In genomic region chr3:37739579-37740290, GRCh38 we compare ENCODE assay signal across 30 cellular contexts.
DNase-seq lines count a peak whose midpoint lies in the region; FAIRE-seq and TF ChIP-seq lines count a peak whose summit lies in the region.
"Had no signal": no experiment of that assay in that cellular context is flagged by ENCODE, and none has a peak within 500 bp of the region (broad histone marks: within the 10 kb centered on the region; RNA-seq: fewer than 3 reads in every experiment).

No MANE protein-coding gene starts in this region.

- no peak for TF ChIP-seq CTCF in HEK293 (tag by site-specific recombination; IDR thresholded peaks at IDR 0.05)
- no peak for TF ChIP-seq CTCF in ascending aorta (IDR thresholded peaks at IDR 0.05)
- no peak for TF ChIP-seq CTCF in left ventricle myocardium inferior (IDR thresholded peaks at IDR 0.05; ENCODE audit: borderline replicate concordance)
- no peak for TF ChIP-seq CTCF in neural crest cell (conservative IDR thresholded peaks at IDR 0.05)
- TF ChIP-seq CTCF in colonic mucosa (IDR thresholded peaks at IDR 0.05): no peak

- H3K4me3 ChIP-seq in HEK293 (ENCODE audit: low read depth, low read length) (no peak overlapping the region), ascending aorta (no peak overlapping the region), left ventricle myocardium inferior (no peak overlapping the region), colonic mucosa (no peak overlapping the region)
- H3K4me3 ChIP-seq: BLaER1 treated with 17β-estradiol and CSF1 and Interleukin-3, amounts not matched to agents 10 nM and 100 nM; HAP-1; sigmoid colon; SK-N-MC had no signal

- peaks cover 3% of the 10 kb centered on the region for H3K36me3 Mint-ChIP-seq in neural crest cell (ENCODE audit: low read depth)
- H3K36me3 Mint-ChIP-seq: activated naive CD8-positive, alpha-beta T cell treated with anti-CD3 and anti-CD28 coated beads, Interleukin-2, amount 10 ng/mL, durations not matched to agents 7 days and 5 days; naive thymus-derived CD8-positive, alpha-beta T cell; stimulated activated naive B cell treated with anti-CD40 and anti-IgM and Interleukin-4, amounts not matched to agents 10 μg/mL and 1 μg/mL and 100 μg/mL, for 72 hours had no signal

- CTCF ChIA-PET in HEK293 (lab: Yijun Ruan, JAX): interaction anchor here (0.5 kb wide), 1 partner anchor 149 kb away, joined by 3 read pairs; no protein-coding TSS in a partner anchor

- DNase-seq in ascending aorta (ENCODE audit: low spot score in 2 of 2): no peak
- DNase-seq in left ventricle myocardium inferior: peak; percentile 41
- no peak for DNase-seq in neural crest cell (ENCODE audit: low read depth, low spot score)
- DNase-seq in stimulated activated CD4-positive, alpha-beta T cell treated with anti-CD3 and anti-CD28 coated beads, Interleukin-1b, Interleukin-23, amount 100 ng/mL, for 48 hours: no peak
- DNase-seq in frontal cortex (ENCODE audit: low spot score in 2 of 2): no peak
- no peak for DNase-seq in colonic mucosa
- DNase-seq: activated CD8-positive, alpha-beta T cell treated with anti-CD3 and anti-CD28 coated beads for 36 hours; activated effector memory CD4-positive, alpha-beta T cell treated with anti-CD3 and anti-CD28 coated beads, Interleukin-2, amount 50 U/mL, for 16 hours; activated naive CD8-positive, alpha-beta T cell treated with anti-CD3 and anti-CD28 coated beads, Interleukin-2, amount 10 ng/mL, durations not matched to agents 7 days and 5 days; activated T-cell treated with anti-CD3 and anti-CD28 coated beads for 4 hours; DMS79 treated with DMSO at 0.1 percent for 48 hours; effector CD4-positive, alpha-beta T cell; foreskin fibroblast; midbrain; MM.1S; naive thymus-derived CD8-positive, alpha-beta T cell; NCI-H2029; NCI-H226; NCI-H748 treated with DMSO at 0.1 percent for 48 hours; posterior cingulate gyrus; sigmoid colon; stimulated activated CD4-positive, alpha-beta T cell treated with anti-CD3 and anti-CD28 coated beads, Interleukin-4, amount 100 ng/mL, for 4 hours; stimulated activated naive B cell treated with anti-CD40 and anti-IgM and Interleukin-4, amounts not matched to agents 10 μg/mL and 1 μg/mL and 100 μg/mL, for 72 hours; T-helper 17 cell had no signal

- no peaks in the 10 kb centered on the region for H3K27me3 ChIP-seq in ascending aorta
- no peaks in the 10 kb centered on the region for H3K27me3 ChIP-seq in left ventricle myocardium inferior (ENCODE audit: low read depth)
- no peaks in the 10 kb centered on the region for H3K27me3 ChIP-seq in colonic mucosa
- H3K27me3 ChIP-seq: BLaER1 treated with 17β-estradiol and CSF1 and Interleukin-3, amounts not matched to agents 10 nM and 100 nM; sigmoid colon had no signal

- H3K27ac ChIP-seq in HEK293 (ENCODE audit: extremely low read depth, low read depth, low read length): no peak overlapping the region
- H3K27ac ChIP-seq in ascending aorta: peak overlapping the region; percentile 41 to 53
- peak overlapping the region; percentile 71 for H3K27ac ChIP-seq in left ventricle myocardium inferior (replicated peaks)
- H3K27ac ChIP-seq in colonic mucosa: no peak overlapping the region
- H3K27ac ChIP-seq: BLaER1 treated with 17β-estradiol and CSF1 and Interleukin-3, amounts not matched to agents 10 nM and 100 nM; KMS-11; sigmoid colon; SK-N-MC had no signal

- no peak overlapping the region for H3K4me3 Mint-ChIP-seq in neural crest cell
- H3K4me3 Mint-ChIP-seq: activated CD8-positive, alpha-beta T cell treated with anti-CD3 and anti-CD28 coated beads for 36 hours; activated naive CD8-positive, alpha-beta T cell treated with anti-CD3 and anti-CD28 coated beads, Interleukin-2, amount 10 ng/mL, durations not matched to agents 7 days and 5 days; naive thymus-derived CD8-positive, alpha-beta T cell; stimulated activated naive B cell treated with anti-CD40 and anti-IgM and Interleukin-4, amounts not matched to agents 10 μg/mL and 1 μg/mL and 100 μg/mL, for 72 hours; T-helper 17 cell had no signal

- no peak overlapping the region for H3K9ac ChIP-seq in colonic mucosa (ENCODE audit: low read depth in 2 of 2, low read length in 2 of 2)
- H3K9ac ChIP-seq: BLaER1 treated with 17β-estradiol and CSF1 and Interleukin-3, amounts not matched to agents 10 nM and 100 nM; KMS-11 had no signal

- peaks cover 2% of the 10 kb centered on the region for H3K9me3 Mint-ChIP-seq in neural crest cell
- H3K9me3 Mint-ChIP-seq: activated CD8-positive, alpha-beta T cell treated with anti-CD3 and anti-CD28 coated beads for 36 hours; activated naive CD8-positive, alpha-beta T cell treated with anti-CD3 and anti-CD28 coated beads, Interleukin-2, amount 10 ng/mL, durations not matched to agents 7 days and 5 days; stimulated activated naive B cell treated with anti-CD40 and anti-IgM and Interleukin-4, amounts not matched to agents 10 μg/mL and 1 μg/mL and 100 μg/mL, for 72 hours had no signal

- POLR2A ChIA-PET in HEK293 (lab: Yijun Ruan, JAX): no interaction called here

- peak overlapping the region; percentile 53 for H3K27ac Mint-ChIP-seq in neural crest cell (ENCODE audit: unreplicated experiment)
- H3K27ac Mint-ChIP-seq: activated CD8-positive, alpha-beta T cell treated with anti-CD3 and anti-CD28 coated beads for 36 hours; activated naive CD8-positive, alpha-beta T cell treated with anti-CD3 and anti-CD28 coated beads, Interleukin-2, amount 10 ng/mL, durations not matched to agents 7 days and 5 days; naive thymus-derived CD8-positive, alpha-beta T cell; stimulated activated naive B cell treated with anti-CD40 and anti-IgM and Interleukin-4, amounts not matched to agents 10 μg/mL and 1 μg/mL and 100 μg/mL, for 72 hours; T-helper 17 cell had no signal

- no peaks in the 10 kb centered on the region for H3K36me3 ChIP-seq in HEK293 (ENCODE audit: control insufficient read depth in 2 of 2, insufficient read depth in 1 of 2, low read length in 2 of 2)
- H3K36me3 ChIP-seq in ascending aorta: peaks cover 26 to 35% of the 10 kb centered on the region in 2 donors
- peaks cover 29% of the 10 kb centered on the region for H3K36me3 ChIP-seq in left ventricle myocardium inferior
- no peaks in the 10 kb centered on the region for H3K36me3 ChIP-seq in colonic mucosa
- H3K36me3 ChIP-seq: HAP-1 had no signal

- peaks cover 30% of the 10 kb centered on the region for H3K4me1 Mint-ChIP-seq in neural crest cell
- H3K4me1 Mint-ChIP-seq: T-helper 17 cell had no signal

- no peaks in the 10 kb centered on the region for H3K9me3 ChIP-seq in HEK293 (ENCODE audit: control insufficient read depth, insufficient read depth, low read depth, low read length)
- no peaks in the 10 kb centered on the region for H3K9me3 ChIP-seq in ascending aorta
- no peaks in the 10 kb centered on the region for H3K9me3 ChIP-seq in left ventricle myocardium inferior (replicated peaks)
- H3K9me3 ChIP-seq in colonic mucosa: no peaks in the 10 kb centered on the region
- H3K9me3 ChIP-seq: BLaER1 treated with 17β-estradiol and CSF1 and Interleukin-3, amounts not matched to agents 10 nM and 100 nM; HAP-1; sigmoid colon had no signal

- intact Hi-C loops in ascending aorta (cut with DNase I): loop anchor here (5.0 kb wide), 2 partner anchors 73 to 202 kb away; no protein-coding TSS in a partner anchor
- intact Hi-C loops in left ventricle myocardium inferior (cut with micrococcal nuclease): no loop called here
- intact Hi-C loops in colonic mucosa (cut with DNase I): no loop called here

- no peak for FAIRE-seq in frontal cortex (lab: Jason Lieb, UNC)
- FAIRE-seq: GM18507 had no signal

- H3K4me1 ChIP-seq in HEK293 (ENCODE audit: control insufficient read depth, insufficient read depth, low read length) (no peaks in the 10 kb centered on the region), ascending aorta (peaks cover 0 to 13% of the 10 kb centered on the region in 2 donors), left ventricle myocardium inferior (peaks cover 79% of the 10 kb centered on the region), colonic mucosa (peaks cover 7% of the 10 kb centered on the region)
- H3K4me1 ChIP-seq: HAP-1 had no signal

- no peaks in the 10 kb centered on the region for H3K27me3 Mint-ChIP-seq in neural crest cell (ENCODE audit: low read depth)
- H3K27me3 Mint-ChIP-seq: activated CD8-positive, alpha-beta T cell treated with anti-CD3 and anti-CD28 coated beads for 36 hours; stimulated activated naive B cell treated with anti-CD40 and anti-IgM and Interleukin-4, amounts not matched to agents 10 μg/mL and 1 μg/mL and 100 μg/mL, for 72 hours had no signal

TF ChIP-seq in HEK293, 187 proteins besides CTCF, POLR2A, EP300 and RAD21 (continues in another document):
- TF ChIP-seq ZFHX2 (tag by site-specific recombination; conservative IDR thresholded peaks at IDR 0.05) (peak; percentile 89), ZFP69B (tag by site-specific recombination; IDR thresholded peaks at IDR 0.05) (no peak), SCRT2 (tag by site-specific recombination; IDR thresholded peaks at IDR 0.05) (no peak), ZBTB10 (tag by site-specific recombination; IDR thresholded peaks at IDR 0.05) (no peak), ZNF629 (tag by site-specific recombination; IDR thresholded peaks at IDR 0.05) (peak; percentile 40)

Comparison
In these comparisons a context has a peak if more than half of its experiments do, and no peak if none do; other contexts are left out.
1. H3K27ac ChIP-seq: peak in ascending aorta (2 of 2) and left ventricle myocardium inferior (single experiment); none in HEK293 (single experiment) and colonic mucosa (single experiment).